ENCODE assay signal across 11 cellular contexts in genomic region chr15:42493694-42494093, GRCh38. TPM values are rescaled to one million over a fixed set of nuclear protein-coding genes. Genes with fewer than 3 reads are reported as not detected.
DNase-seq lines count a peak whose midpoint lies in the region; ATAC-seq and TF ChIP-seq lines count a peak whose summit lies in the region.
"Had no signal": no experiment of that assay in that cellular context is flagged by ENCODE, and none has a peak within 500 bp of the region (broad histone marks: within the 10 kb centered on the region; RNA-seq: fewer than 3 reads in every experiment).

No MANE protein-coding gene starts in this region.

- no peak for ATAC-seq in activated CD8-positive, alpha-beta T cell treated with anti-CD3 and anti-CD28 coated beads for 36 hours
- no peak for ATAC-seq in GM21390 (IDR thresholded peaks at IDR 0.05; ENCODE audit: unreplicated experiment)
- no peak for ATAC-seq in HG03432 (IDR thresholded peaks at IDR 0.05; ENCODE audit: unreplicated experiment)
- ATAC-seq: left colon had no signal

- TF ChIP-seq CTCF in 22Rv1 (IDR thresholded peaks at IDR 0.05) (no peak), HFFc6 (IDR thresholded peaks at IDR 0.05) (no peak), mesothelial cell of epicardium (IDR thresholded peaks at IDR 0.05; ENCODE audit: unreplicated experiment) (no peak), foreskin fibroblast (IDR thresholded peaks at IDR 0.05; ENCODE audit: low read depth, low read length) (no peak)
- TF ChIP-seq CTCF in activated CD8-positive, alpha-beta T cell treated with anti-CD3 and anti-CD28 coated beads for 36 hours (IDR thresholded peaks at IDR 0.05), result no peak

- intact Hi-C loops in activated CD8-positive, alpha-beta T cell treated with anti-CD3 and anti-CD28 coated beads for 36 hours (cut with micrococcal nuclease), result no loop called here

- CTCF ChIA-PET in activated CD8-positive, alpha-beta T cell treated with anti-CD3 and anti-CD28 coated beads for 36 hours (lab: Charles Lee), result no interaction called here

- H3K4me3 ChIP-seq in foreskin fibroblast (ENCODE audit: low read depth in 1 of 2, low read length in 2 of 2), result no peak overlapping the region

- H3K27me3 Mint-ChIP-seq in HFFc6 (ENCODE audit: insufficient read depth) (peaks cover 5% of the 10 kb centered on the region; the same call in 1 of the 2 replicates), mesothelial cell of epicardium (ENCODE audit: low read depth) (no peaks in the 10 kb centered on the region)
- no peaks in the 10 kb centered on the region for H3K27me3 Mint-ChIP-seq in activated CD8-positive, alpha-beta T cell treated with anti-CD3 and anti-CD28 coated beads for 36 hours

- DNase-seq in HFFc6, result no peak
- no peak for DNase-seq in activated CD8-positive, alpha-beta T cell treated with anti-CD3 and anti-CD28 coated beads for 36 hours
- no peak for DNase-seq in mesothelial cell of epicardium (ENCODE audit: low spot score in 2 of 2, unreplicated experiment in 2 of 2)
- DNase-seq in foreskin fibroblast, result no peak
- DNase-seq in NCI-H2029 (lab: John Stamatoyannopoulos, UW), result no peak
- DNase-seq: activated CD4-positive, alpha-beta T cell treated with anti-CD3 and anti-CD28 coated beads for 4 hours; effector CD4-positive, alpha-beta T cell; left colon had no signal

- H3K4me3 Mint-ChIP-seq in HFFc6, result no peak overlapping the region
- no peak overlapping the region for H3K4me3 Mint-ChIP-seq in activated CD8-positive, alpha-beta T cell treated with anti-CD3 and anti-CD28 coated beads for 36 hours
- peak overlapping the region; percentile 1 for H3K4me3 Mint-ChIP-seq in mesothelial cell of epicardium

- H3K4me1 Mint-ChIP-seq in HFFc6 (ENCODE audit: low read depth) (peaks cover 52% of the 10 kb centered on the region), mesothelial cell of epicardium (peaks cover 38% of the 10 kb centered on the region)
- peaks cover 51% of the 10 kb centered on the region for H3K4me1 Mint-ChIP-seq in activated CD8-positive, alpha-beta T cell treated with anti-CD3 and anti-CD28 coated beads for 36 hours (ENCODE audit: low read depth)

- H3K27ac ChIP-seq in 22Rv1, result 0 out of 2 replicates have a peak overlapping the region, but pooled peaks have one; percentile 84

- peaks cover 8% of the 10 kb centered on the region for H3K36me3 Mint-ChIP-seq in HFFc6 (ENCODE audit: low read depth)
- H3K36me3 Mint-ChIP-seq in activated CD8-positive, alpha-beta T cell treated with anti-CD3 and anti-CD28 coated beads for 36 hours (ENCODE audit: low read depth), result peaks cover 2% of the 10 kb centered on the region
- H3K36me3 Mint-ChIP-seq in mesothelial cell of epicardium, result no peaks in the 10 kb centered on the region

- H3K9me3 Mint-ChIP-seq in HFFc6 (no peaks in the 10 kb centered on the region), mesothelial cell of epicardium (no peaks in the 10 kb centered on the region)
- H3K9me3 Mint-ChIP-seq in activated CD8-positive, alpha-beta T cell treated with anti-CD3 and anti-CD28 coated beads for 36 hours, result no peaks in the 10 kb centered on the region

- H3K27ac Mint-ChIP-seq in HFFc6, result peak overlapping the region; percentile 94
- peak overlapping the region; percentile 32 for H3K27ac Mint-ChIP-seq in activated CD8-positive, alpha-beta T cell treated with anti-CD3 and anti-CD28 coated beads for 36 hours
- H3K27ac Mint-ChIP-seq in mesothelial cell of epicardium, result peak overlapping the region; percentile 39

- POLR2A ChIA-PET in activated CD8-positive, alpha-beta T cell treated with anti-CD3 and anti-CD28 coated beads for 36 hours (lab: Charles Lee), result no interaction called here

RNA-seq across cellular contexts. Expression of gene SNAP23, which starts 1.7 kb away (rescaled TPM):
- total RNA-seq in HFFc6 (2021; fragmentation: NEBNext Ultra II Directional; extraction: Animal tissue kit (Norgen Biotek cat#: 25700)), result 10 to 100 TPM; 48.1 to 65.7 (median 55.8) TPM
- total RNA-seq in activated CD8-positive, alpha-beta T cell treated with anti-CD3 and anti-CD28 coated beads for 36 hours, result 10 to 100 TPM; 31.2 to 33.1 TPM
- total RNA-seq in mesothelial cell of epicardium, result 57.1 to 58.4 TPM (median 57.9 TPM) in 3 replicates

RNA-seq across cellular contexts. Expression of gene ZNF106, which starts 2.8 kb away (rescaled TPM):
- total RNA-seq in HFFc6 (2021; fragmentation: NEBNext Ultra II Directional; extraction: Animal tissue kit (Norgen Biotek cat#: 25700)), result 10 to 100 TPM; 51.5 to 58.9 (median 56.1) TPM
- total RNA-seq in activated CD8-positive, alpha-beta T cell treated with anti-CD3 and anti-CD28 coated beads for 36 hours, result 10 to 100 TPM; 46.4 to 46.6 TPM
- total RNA-seq in mesothelial cell of epicardium, result 50.2 to 52.9 TPM (median 51.0 TPM) in 3 replicates

RNA-seq across cellular contexts. Expression of gene LRRC57, which starts 54.9 kb away (rescaled TPM):
- total RNA-seq in HFFc6 (2021; fragmentation: NEBNext Ultra II Directional; extraction: Animal tissue kit (Norgen Biotek cat#: 25700)), result 10 to 100 TPM; 18.5 to 22.9 (median 20.4) TPM
- total RNA-seq in activated CD8-positive, alpha-beta T cell treated with anti-CD3 and anti-CD28 coated beads for 36 hours, result 10 to 100 TPM; 13.7 to 15.1 TPM
- 22.0 to 27.9 TPM (median 26.5 TPM) in 3 replicates for total RNA-seq in mesothelial cell of epicardium

RNA-seq across cellular contexts. Expression of gene HAUS2, which starts 54.9 kb away (rescaled TPM):
- total RNA-seq in HFFc6 (2021; fragmentation: NEBNext Ultra II Directional; extraction: Animal tissue kit (Norgen Biotek cat#: 25700)), result 10 to 100 TPM; 18.0 to 30.5 (median 26.5) TPM
- total RNA-seq in activated CD8-positive, alpha-beta T cell treated with anti-CD3 and anti-CD28 coated beads for 36 hours, result 10 to 100 TPM; 45.3 to 48.8 TPM
- 14.9 to 17.6 TPM (median 15.3 TPM) in 3 replicates for total RNA-seq in mesothelial cell of epicardium

Comparison
In these comparisons a context has a peak if more than half of its experiments do, and no peak if none do; other contexts are left out.
1. H3K27ac Mint-ChIP-seq: peak in every context shown above with its lines; median percentile 94 in HFFc6; 39 in mesothelial cell of epicardium; 32 in activated CD8-positive, alpha-beta T cell treated with anti-CD3 and anti-CD28 coated beads for 36 hours.